17 cellular contexts compared by ENCODE assay signal in genomic region chr17:17253445-17253844, GRCh38.
"Had no signal": no experiment of that assay in that cellular context is flagged by ENCODE, and none has a peak within 500 bp of the region (broad histone marks: within the 10 kb centered on the region; RNA-seq: fewer than 3 reads in every experiment).

No MANE protein-coding gene starts in this region.

- DNase-seq: activated B cell treated with CpG ODN at 0.5 μM for 24 hours; activated CD4-positive, alpha-beta T cell treated with anti-CD3 and anti-CD28 coated beads, Interleukin-2, amount 50 U/mL, for 1 hour; activated naive CD4-positive, alpha-beta T cell; endodermal cell; gastrocnemius medialis; heart right ventricle; left colon; naive B cell; posterior cingulate gyrus; SK-N-SH; stimulated activated CD4-positive, alpha-beta T cell treated with anti-CD3 and anti-CD28 coated beads, Interleukin-2, amount 100 ng/mL, for 48 hours; uterus had no signal

- H3K27me3 ChIP-seq: ascending aorta, breast epithelium, gastrocnemius medialis, heart right ventricle, right atrium auricular region, uterus had no signal

- H3K27me3 Mint-ChIP-seq: activated B cell treated with CpG ODN at 0.5 μM for 24 hours; naive B cell; stimulated activated memory B cell treated with anti-CD40 and anti-IgM and Interleukin-4, amounts not matched to agents 10 μg/mL and 1 μg/mL and 100 μg/mL, for 72 hours had no signal

- H3K4me1 Mint-ChIP-seq: activated B cell treated with CpG ODN at 0.5 μM for 24 hours; endodermal cell; naive B cell; stimulated activated memory B cell treated with anti-CD40 and anti-IgM and Interleukin-4, amounts not matched to agents 10 μg/mL and 1 μg/mL and 100 μg/mL, for 72 hours had no signal

- H3K4me3 Mint-ChIP-seq: activated B cell treated with CpG ODN at 0.5 μM for 24 hours; endodermal cell; naive B cell; stimulated activated memory B cell treated with anti-CD40 and anti-IgM and Interleukin-4, amounts not matched to agents 10 μg/mL and 1 μg/mL and 100 μg/mL, for 72 hours had no signal

- H3K27ac ChIP-seq: ascending aorta, breast epithelium, gastrocnemius medialis, heart right ventricle, right atrium auricular region, uterus had no signal

- H3K4me3 ChIP-seq: ascending aorta, breast epithelium, gastrocnemius medialis, heart right ventricle, lung, right atrium auricular region, uterus had no signal

- ATAC-seq: gastrocnemius medialis; heart right ventricle; left colon; stimulated activated memory B cell treated with anti-CD40 and anti-IgM and Interleukin-4, amounts not matched to agents 10 μg/mL and 1 μg/mL and 100 μg/mL, for 72 hours had no signal

- H3K27ac Mint-ChIP-seq: activated B cell treated with CpG ODN at 0.5 μM for 24 hours; endodermal cell; stimulated activated memory B cell treated with anti-CD40 and anti-IgM and Interleukin-4, amounts not matched to agents 10 μg/mL and 1 μg/mL and 100 μg/mL, for 72 hours had no signal

- H3K9me3 Mint-ChIP-seq: activated B cell treated with CpG ODN at 0.5 μM for 24 hours; endodermal cell; naive B cell; stimulated activated memory B cell treated with anti-CD40 and anti-IgM and Interleukin-4, amounts not matched to agents 10 μg/mL and 1 μg/mL and 100 μg/mL, for 72 hours had no signal
